Comparison of ENCODE assay signal across 20 cellular contexts in the genomic region with DNA sequence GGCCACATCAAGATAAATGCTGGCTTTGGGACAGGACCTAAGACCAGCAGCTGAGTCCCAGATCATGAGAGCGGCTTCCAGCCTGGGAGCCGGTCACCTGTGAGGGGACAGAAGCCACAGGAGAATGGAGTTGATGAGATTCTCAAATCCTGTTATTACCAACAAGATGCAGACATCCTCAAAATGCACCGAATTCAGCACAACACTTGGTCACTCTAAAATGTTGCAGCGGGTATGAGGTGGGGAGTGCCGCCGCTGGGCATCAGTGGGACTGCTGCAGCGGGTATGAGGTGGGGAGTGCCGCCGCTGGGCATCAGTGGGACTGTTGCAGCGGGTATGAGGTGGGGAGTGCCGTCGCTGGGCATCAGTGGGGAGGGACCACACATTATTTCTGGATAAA. TPM values are rescaled to one million over a fixed set of nuclear protein-coding genes. Genes with fewer than 3 reads are reported as not detected.
DNase-seq lines count a peak whose midpoint lies in the region; ATAC-seq and TF ChIP-seq lines count a peak whose summit lies in the region.
"Had no signal": no experiment of that assay in that cellular context is flagged by ENCODE, and none has a peak within 500 bp of the region (broad histone marks: within the 10 kb centered on the region; RNA-seq: fewer than 3 reads in every experiment).

No MANE protein-coding gene starts in this region.

- no peak overlapping the region for H3K4me3 Mint-ChIP-seq in activated CD4-positive, alpha-beta T cell treated with anti-CD3 and anti-CD28 coated beads, Interleukin-2, amount 10 ng/mL, durations not matched to agents 24 days and 14 days
- H3K4me3 Mint-ChIP-seq: stimulated activated memory B cell treated with anti-CD40 and anti-IgM and Interleukin-4, amounts not matched to agents 10 μg/mL and 1 μg/mL and 100 μg/mL, for 72 hours had no signal

- H3K36me3 ChIP-seq in PC-3 (ENCODE audit: low read depth, low read length), result peaks cover 6% of the 10 kb centered on the region; the same call in 1 of the 2 replicates
- H3K36me3 ChIP-seq in gastroesophageal sphincter, result peaks cover 0 to 4% of the 10 kb centered on the region in 2 donors
- H3K36me3 ChIP-seq in parathyroid adenoma (ENCODE audit: control insufficient read depth, insufficient read depth, low read length), result no peaks in the 10 kb centered on the region
- H3K36me3 ChIP-seq: tibial artery had no signal

- BruUV-seq in PC-3 (replicated peaks; lab: Mats Ljungman, UMichigan), result no TSS peak

- no peaks in the 10 kb centered on the region for H3K27me3 ChIP-seq in PC-3 (ENCODE audit: low read length)
- H3K27me3 ChIP-seq in gastroesophageal sphincter, result no peaks in the 10 kb centered on the region
- H3K27me3 ChIP-seq in parathyroid adenoma (ENCODE audit: control insufficient read depth, insufficient read depth, low read length), result no peaks in the 10 kb centered on the region
- H3K27me3 ChIP-seq: tibial artery had no signal

- POLR2A ChIA-PET in PC-3 (lab: Charles Lee; ENCODE audit: unreplicated experiment), result no interaction called here

- intact Hi-C loops in activated CD4-positive, alpha-beta T cell treated with anti-CD3 and anti-CD28 coated beads, Interleukin-2, amount 10 ng/mL, durations not matched to agents 24 days and 14 days (cut with micrococcal nuclease), result no loop called here
- intact Hi-C loops in PC-3 (cut with micrococcal nuclease), result no loop called here

- H3K9me3 ChIP-seq in PC-3 (ENCODE audit: low read length) (no peaks in the 10 kb centered on the region), gastroesophageal sphincter (no peaks in the 10 kb centered on the region), parathyroid adenoma (ENCODE audit: control insufficient read depth, low read length) (no peaks in the 10 kb centered on the region)
- H3K9me3 ChIP-seq: psoas muscle, tibial artery had no signal

- TF ChIP-seq EP300 in gastroesophageal sphincter (IDR thresholded peaks at IDR 0.05), result no peak

- H3K4me2 ChIP-seq in PC-3 (ENCODE audit: low read length) (no peak overlapping the region), parathyroid adenoma (ENCODE audit: low read length) (peak overlapping the region; percentile 46)

- peaks cover 84% of the 10 kb centered on the region for H4K20me1 ChIP-seq in PC-3 (ENCODE audit: low read length)

- no peak overlapping the region for H2AFZ ChIP-seq in PC-3 (ENCODE audit: low read length)
- H2AFZ ChIP-seq in parathyroid adenoma, result no peak overlapping the region

- CTCF ChIA-PET in PC-3 (lab: Charles Lee), result interaction anchor here (1.0 kb wide), 1 partner anchor 11 kb away, joined by 4 read pairs; no protein-coding TSS in a partner anchor

- H3K79me2 ChIP-seq in PC-3 (ENCODE audit: low read length), result peaks cover 100% of the 10 kb centered on the region
- H3K79me2 ChIP-seq in parathyroid adenoma, result peaks cover 75% of the 10 kb centered on the region

- H3K27me3 Mint-ChIP-seq in activated CD4-positive, alpha-beta T cell treated with anti-CD3 and anti-CD28 coated beads, Interleukin-2, amount 10 ng/mL, durations not matched to agents 24 days and 14 days, result no peaks in the 10 kb centered on the region
- H3K27me3 Mint-ChIP-seq: stimulated activated memory B cell treated with anti-CD40 and anti-IgM and Interleukin-4, amounts not matched to agents 10 μg/mL and 1 μg/mL and 100 μg/mL, for 72 hours had no signal

- H3K4me1 Mint-ChIP-seq in activated CD4-positive, alpha-beta T cell treated with anti-CD3 and anti-CD28 coated beads, Interleukin-2, amount 10 ng/mL, durations not matched to agents 24 days and 14 days, result peaks cover 67% of the 10 kb centered on the region

- no peaks in the 10 kb centered on the region for H3F3A ChIP-seq in PC-3 (ENCODE audit: low read length, unreplicated experiment)

- peak overlapping the region; percentile 34 for H3K27ac Mint-ChIP-seq in activated CD4-positive, alpha-beta T cell treated with anti-CD3 and anti-CD28 coated beads, Interleukin-2, amount 10 ng/mL, durations not matched to agents 24 days and 14 days
- H3K27ac Mint-ChIP-seq: stimulated activated memory B cell treated with anti-CD40 and anti-IgM and Interleukin-4, amounts not matched to agents 10 μg/mL and 1 μg/mL and 100 μg/mL, for 72 hours had no signal

- H3K27ac ChIP-seq in PC-3 (ENCODE audit: low read length), result no peak overlapping the region
- H3K27ac ChIP-seq in gastroesophageal sphincter, result peak overlapping the region in 3 of 4 donors; percentile 76 to 86 (median 84)
- no peak overlapping the region for H3K27ac ChIP-seq in parathyroid adenoma
- H3K27ac ChIP-seq: coronary artery, psoas muscle, tibial artery had no signal

- WGBS in gastroesophageal sphincter (ENCODE audit: low coverage in 1 of 2), 2 donors, result 79% methylated on average over 7 of the region's 12 CpGs; no CpG with 5 or more reads in 1 of the 2 donors

- DNase-seq in activated CD4-positive, alpha-beta T cell treated with anti-CD3 and anti-CD28 coated beads, Interleukin-2, amount 10 ng/mL, durations not matched to agents 24 days and 14 days, result no peak
- DNase-seq in activated CD4-positive, alpha-beta T cell treated with anti-CD3 and anti-CD28 coated beads, Interleukin-2, amount 50 U/mL, for 4 hours, result no peak
- no peak for DNase-seq in PC-3
- DNase-seq in stimulated activated CD4-positive, alpha-beta T cell treated with anti-CD3 and anti-CD28 coated beads, Interleukin-4, amount 100 ng/mL, for 4 hours, result no peak
- no peak for DNase-seq in erythroblast (lab: John Stamatoyannopoulos, UW)
- DNase-seq: activated CD4-positive, alpha-beta T cell treated with anti-CD3 and anti-CD28 coated beads for 4 hours; activated naive CD4-positive, alpha-beta T cell treated with Interleukin-2 at 50 U/mL for 16 hours; activated T-cell treated with anti-CD3 and anti-CD28 coated beads for 4 hours; DMS79; left cardiac atrium; NCI-H2171; psoas muscle; T1000; tibial artery had no signal

- no peak for TF ChIP-seq POLR2A in gastroesophageal sphincter (IDR thresholded peaks at IDR 0.05)
- no peak for TF ChIP-seq POLR2A in erythroblast (IDR thresholded peaks at IDR 0.05; ENCODE audit: low read length)

- ATAC-seq in PC-3 (0 out of 2 replicates have a peak, but pooled peaks have one; percentile 18), gastroesophageal sphincter (no peak), GM18868 (IDR thresholded peaks at IDR 0.05; ENCODE audit: unreplicated experiment) (no peak)
- ATAC-seq: left cardiac atrium; psoas muscle; SK-N-SH treated with all-trans-retinoic acid at 6 μM for 48 hours; stimulated activated memory B cell treated with anti-CD40 and anti-IgM and Interleukin-4, amounts not matched to agents 10 μg/mL and 1 μg/mL and 100 μg/mL, for 72 hours had no signal

- H3K4me1 ChIP-seq in PC-3 (ENCODE audit: insufficient read depth, low read length) (peaks cover 2% of the 10 kb centered on the region; the same call in 1 of the 2 replicates), gastroesophageal sphincter (peaks cover 21 to 100% (median 64%) of the 10 kb centered on the region in 3 donors), parathyroid adenoma (peaks cover 42% of the 10 kb centered on the region)

- H3K4me3 ChIP-seq in PC-3 (ENCODE audit: low read length) (no peak overlapping the region), gastroesophageal sphincter (no peak overlapping the region), parathyroid adenoma (ENCODE audit: low read depth, low read length) (no peak overlapping the region)
- H3K4me3 ChIP-seq: coronary artery, psoas muscle, tibial artery had no signal

- H3K36me3 Mint-ChIP-seq in activated CD4-positive, alpha-beta T cell treated with anti-CD3 and anti-CD28 coated beads, Interleukin-2, amount 10 ng/mL, durations not matched to agents 24 days and 14 days (ENCODE audit: low read depth), result peaks cover 14% of the 10 kb centered on the region

- H3K9me2 ChIP-seq in PC-3 (replicated peaks; ENCODE audit: low read length), result no peaks in the 10 kb centered on the region

- no peaks in the 10 kb centered on the region for H3K9me3 Mint-ChIP-seq in activated CD4-positive, alpha-beta T cell treated with anti-CD3 and anti-CD28 coated beads, Interleukin-2, amount 10 ng/mL, durations not matched to agents 24 days and 14 days
- H3K9me3 Mint-ChIP-seq: stimulated activated memory B cell treated with anti-CD40 and anti-IgM and Interleukin-4, amounts not matched to agents 10 μg/mL and 1 μg/mL and 100 μg/mL, for 72 hours had no signal

- no peak for TF ChIP-seq CTCF in PC-3 (conservative IDR thresholded peaks at IDR 0.05; ENCODE audit: low read depth, low read length)
- no peak for TF ChIP-seq CTCF in gastroesophageal sphincter (IDR thresholded peaks at IDR 0.05)
- TF ChIP-seq CTCF in parathyroid adenoma (IDR thresholded peaks at IDR 0.05), result no peak

- no peak overlapping the region for H3K9ac ChIP-seq in PC-3 (ENCODE audit: low read length)
- no peak overlapping the region for H3K9ac ChIP-seq in parathyroid adenoma

RNA-seq across cellular contexts. Expression of gene RANBP3, which starts 21.2 kb away (rescaled TPM):
- total RNA-seq in activated CD4-positive, alpha-beta T cell treated with anti-CD3 and anti-CD28 coated beads, Interleukin-2, amount 10 ng/mL, durations not matched to agents 24 days and 14 days, result 105 and 114 TPM in 2 replicates
- 114 and 153 TPM in 2 replicates for total RNA-seq in PC-3 (2014; rRNA removed)
- 100 to 1,000 TPM in 2 of 4 donors, 10 to 100 TPM in 2; 87.0 to 125 (median 104) TPM for total RNA-seq in gastroesophageal sphincter

RNA-seq across cellular contexts. Expression of gene CAPS, which starts 42.7 kb away (rescaled TPM):
- total RNA-seq in activated CD4-positive, alpha-beta T cell treated with anti-CD3 and anti-CD28 coated beads, Interleukin-2, amount 10 ng/mL, durations not matched to agents 24 days and 14 days, result 4.0 and 4.1 TPM in 2 replicates
- total RNA-seq in PC-3 (2014; rRNA removed) (255 and 280 TPM in 2 replicates), gastroesophageal sphincter (10 to 100 TPM in 3 of 4 donors, 1 to 10 TPM in 1; 10.0 to 19.6 (median 15.2) TPM)

RNA-seq across cellular contexts. Expression of gene VMAC, which starts 52.1 kb away (rescaled TPM):
- total RNA-seq in activated CD4-positive, alpha-beta T cell treated with anti-CD3 and anti-CD28 coated beads, Interleukin-2, amount 10 ng/mL, durations not matched to agents 24 days and 14 days, result 2.7 and 3.2 TPM in 2 replicates
- 7.8 and 8.3 TPM in 2 replicates for total RNA-seq in PC-3 (2014; rRNA removed)
- 1 to 10 TPM; 5.0 to 9.3 (median 8.0) TPM for total RNA-seq in gastroesophageal sphincter

RNA-seq across cellular contexts. Expression of gene NDUFA11, which starts 53.1 kb away (rescaled TPM):
- 237 and 251 TPM in 2 replicates for total RNA-seq in activated CD4-positive, alpha-beta T cell treated with anti-CD3 and anti-CD28 coated beads, Interleukin-2, amount 10 ng/mL, durations not matched to agents 24 days and 14 days
- 556 and 669 TPM in 2 replicates for total RNA-seq in PC-3 (2014; rRNA removed)
- total RNA-seq in gastroesophageal sphincter, result 100 to 1,000 TPM; 244 to 299 (median 265) TPM

Comparison
In these comparisons a context has a peak if more than half of its experiments do, and no peak if none do; other contexts are left out.
1. H3K27ac ChIP-seq: peak in gastroesophageal sphincter (3 of 4); none in PC-3 (single experiment) and parathyroid adenoma (single experiment).
2. RNA of gene CAPS, which starts 42.7 kb away (total RNA-seq): 255 to 280 TPM in PC-3; 10.0 to 19.6 TPM in gastroesophageal sphincter and 4.0 to 4.1 TPM in activated CD4-positive, alpha-beta T cell treated with anti-CD3 and anti-CD28 coated beads, Interleukin-2, amount 10 ng/mL, durations not matched to agents 24 days and 14 days; every median in the first group is over 10 times any median in the second.